In the genomic region with DNA sequence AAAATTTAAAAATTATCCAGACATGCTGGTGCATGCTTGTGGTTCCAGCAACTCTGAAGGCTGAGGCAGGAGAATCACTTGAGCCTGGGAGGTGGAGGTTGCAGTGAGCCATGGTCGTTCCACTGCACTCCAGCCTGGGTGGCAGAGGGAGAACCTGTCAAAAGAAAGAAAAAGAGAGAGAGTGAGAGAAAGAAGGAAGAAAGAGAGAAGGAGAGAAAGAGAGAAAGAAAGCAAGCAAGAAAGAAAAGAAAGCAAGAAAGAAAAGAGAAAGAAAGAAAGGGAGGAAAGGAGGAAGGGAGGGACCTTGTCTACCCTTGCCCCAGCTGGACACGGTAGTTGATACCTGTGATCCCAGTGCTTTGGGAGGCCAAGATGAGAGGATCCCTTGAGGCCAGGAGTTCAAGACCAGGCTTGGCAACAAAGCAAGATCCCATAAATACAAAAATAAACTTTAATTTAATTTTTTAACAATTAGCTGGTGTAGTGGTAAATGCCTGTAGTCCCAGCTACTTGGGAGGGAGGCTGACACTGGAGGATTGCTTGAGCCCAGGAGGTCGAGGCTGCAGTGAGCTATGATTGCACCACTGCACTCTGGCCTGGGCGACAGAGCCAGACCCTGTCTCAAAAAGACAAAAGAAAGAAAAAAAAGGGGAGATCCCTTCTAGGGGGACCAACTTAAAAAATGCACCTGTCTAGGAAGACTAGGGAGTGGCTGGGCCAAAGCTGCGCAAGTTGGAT, we compare ENCODE assay signal across 11 cellular contexts. TPM values are rescaled to one million over a fixed set of nuclear protein-coding genes. Genes with fewer than 3 reads are reported as not detected.
DNase-seq lines count a peak whose midpoint lies in the region; ATAC-seq and TF ChIP-seq lines count a peak whose summit lies in the region.
"Had no signal": no experiment of that assay in that cellular context is flagged by ENCODE, and none has a peak within 500 bp of the region (broad histone marks: within the 10 kb centered on the region; RNA-seq: fewer than 3 reads in every experiment).

No MANE protein-coding gene starts in this region.

- peak overlapping the region; percentile 47 to 87 (median 77) for H3K4me3 Mint-ChIP-seq in naive thymus-derived CD8-positive, alpha-beta T cell

- H3K4me2 ChIP-seq in BLaER1 treated with 17β-estradiol and CSF1 and Interleukin-3, amounts not matched to agents 10 nM and 100 nM: peak overlapping the region; percentile 59 to 95 (median 84)
- H3K4me2 ChIP-seq in Karpas-422 (ENCODE audit: low read depth, low read length, poor library complexity, severe bottlenecking): peak overlapping the region; percentile 57

- H3K9me3 Mint-ChIP-seq in naive thymus-derived CD8-positive, alpha-beta T cell: no peaks in the 10 kb centered on the region

- no peaks in the 10 kb centered on the region for H3K9me2 ChIP-seq in Karpas-422 (replicated peaks; ENCODE audit: insufficient read depth, low read length)

- H3K27ac Mint-ChIP-seq in naive thymus-derived CD8-positive, alpha-beta T cell: peak overlapping the region in 9 of 10 donors; percentile 36 to 92 (median 69)

- intact Hi-C loops in dorsolateral prefrontal cortex (cut with DNase I): loop anchor here in 1 of 2 donors (5.0 kb wide), 1 partner anchor 69 kb away; no protein-coding TSS in a partner anchor

- no peaks in the 10 kb centered on the region for H3K36me3 ChIP-seq in BLaER1 treated with 17β-estradiol and CSF1 and Interleukin-3, amounts not matched to agents 10 nM and 100 nM
- H3K36me3 ChIP-seq in Karpas-422 (ENCODE audit: insufficient read depth, low read length): no peaks in the 10 kb centered on the region
- H3K36me3 ChIP-seq in MG63: no peaks in the 10 kb centered on the region
- no peaks in the 10 kb centered on the region for H3K36me3 ChIP-seq in SJCRH30

- H3K79me2 ChIP-seq in Karpas-422 (ENCODE audit: low read length): no peaks in the 10 kb centered on the region

- peak in 1 of 2 donors; percentile 13 for ATAC-seq in naive thymus-derived CD8-positive, alpha-beta T cell

- peaks cover 0 to 12% (median 0%) of the 10 kb centered on the region in 5 donors for H3K27me3 Mint-ChIP-seq in naive thymus-derived CD8-positive, alpha-beta T cell

- DNase-seq in Karpas-422: no peak
- DNase-seq in dorsolateral prefrontal cortex: no peak
- DNase-seq in naive thymus-derived CD8-positive, alpha-beta T cell: peak in 1 of 10 donors; percentile 36
- no peak for DNase-seq in MG63
- no peak for DNase-seq in NCI-H146 (lab: John Stamatoyannopoulos, UW)
- no peak for DNase-seq in SJCRH30
- DNase-seq in GM19240 (ENCODE audit: insufficient read length, low spot score): no peak
- DNase-seq: DMS 273 treated with DMSO at 0.1 percent for 48 hours, NCI-H1417 treated with DMSO at 0.1 percent for 48 hours had no signal

- H3K27ac ChIP-seq in BLaER1 treated with 17β-estradiol and CSF1 and Interleukin-3, amounts not matched to agents 10 nM and 100 nM: no peak overlapping the region
- H3K27ac ChIP-seq in Karpas-422 (ENCODE audit: low read length) (no peak overlapping the region), dorsolateral prefrontal cortex (peak overlapping the region in 40 of 59 donors; percentile 3 to 79 (median 54)), SJCRH30 (no peak overlapping the region)

- no peaks in the 10 kb centered on the region for H3K9me3 ChIP-seq in BLaER1 treated with 17β-estradiol and CSF1 and Interleukin-3, amounts not matched to agents 10 nM and 100 nM (replicated peaks in 1 of 11)
- H3K9me3 ChIP-seq in Karpas-422 (ENCODE audit: low read length): no peaks in the 10 kb centered on the region
- no peaks in the 10 kb centered on the region for H3K9me3 ChIP-seq in MG63
- H3K9me3 ChIP-seq in SJCRH30 (replicated peaks): no peaks in the 10 kb centered on the region

- H3K4me3 ChIP-seq in BLaER1 treated with 17β-estradiol and CSF1 and Interleukin-3, amounts not matched to agents 10 nM and 100 nM: peak overlapping the region; percentile 10 to 65 (median 48); a peak in 18 of 20 replicates
- H3K4me3 ChIP-seq in Karpas-422 (ENCODE audit: low read length) (peak overlapping the region; percentile 37; the same call in 1 of the 2 replicates), dorsolateral prefrontal cortex (peak overlapping the region in 57 of 59 donors; percentile 26 to 69 (median 49)), MG63 (no peak overlapping the region), SJCRH30 (no peak overlapping the region)

- H4K20me1 ChIP-seq in BLaER1 treated with 17β-estradiol and CSF1 and Interleukin-3, amounts not matched to agents 10 nM and 100 nM: no peaks in the 10 kb centered on the region; a peak in 1 of 22 replicates
- H4K20me1 ChIP-seq in Karpas-422 (ENCODE audit: insufficient read depth, low read depth, low read length): no peaks in the 10 kb centered on the region

- H3K4me1 ChIP-seq in BLaER1 treated with 17β-estradiol and CSF1 and Interleukin-3, amounts not matched to agents 10 nM and 100 nM: peaks cover 9 to 40% (median 32%) of the 10 kb centered on the region in 10 experiments; a peak in 19 of 20 replicates
- peaks cover 18% of the 10 kb centered on the region for H3K4me1 ChIP-seq in Karpas-422 (ENCODE audit: low read length)
- peaks cover 13% of the 10 kb centered on the region for H3K4me1 ChIP-seq in SJCRH30

- no peak for TF ChIP-seq CTCF in dorsolateral prefrontal cortex (IDR thresholded peaks at IDR 0.05 in 54 of 56, conservative IDR thresholded peaks at IDR 0.05 in 2 of 56; ENCODE audit: low read depth in 1 of 56, partially characterized antibody in 56 of 56)

- H3K9ac ChIP-seq in BLaER1 treated with 17β-estradiol and CSF1 and Interleukin-3, amounts not matched to agents 10 nM and 100 nM: peak overlapping the region in 8 of 11 experiments; percentile 29 to 62 (median 44); a peak in 13 of 22 replicates
- H3K9ac ChIP-seq in Karpas-422 (ENCODE audit: low read length): 0 out of 2 replicates have a peak overlapping the region, but pooled peaks have one; percentile 20

- H2AFZ ChIP-seq in Karpas-422 (ENCODE audit: low read length): peak overlapping the region; percentile 43; the same call in 1 of the 2 replicates

- POLR2A ChIA-PET in naive thymus-derived CD8-positive, alpha-beta T cell (lab: Charles Lee): interaction anchor here (0.6 to 3.0 kb wide), 12 partner anchors 14 to 93 kb away, joined by 3 to 14 read pairs (median 4); partner anchors contain the start of genes AGFG2, FBXO24, MEPCE and TSC22D4

- no peaks in the 10 kb centered on the region for H3K36me3 Mint-ChIP-seq in naive thymus-derived CD8-positive, alpha-beta T cell

- peaks cover 0 to 20% (median 9%) of the 10 kb centered on the region in 11 experiments; a peak in 13 of 22 replicates for H3K27me3 ChIP-seq in BLaER1 treated with 17β-estradiol and CSF1 and Interleukin-3, amounts not matched to agents 10 nM and 100 nM
- peaks cover 2% of the 10 kb centered on the region; the same call in 1 of the 2 replicates for H3K27me3 ChIP-seq in Karpas-422 (ENCODE audit: low read length)
- H3K27me3 ChIP-seq in dorsolateral prefrontal cortex: no peaks in the 10 kb centered on the region
- no peaks in the 10 kb centered on the region for H3K27me3 ChIP-seq in MG63
- peaks cover 16% of the 10 kb centered on the region; the same call in 1 of the 2 replicates for H3K27me3 ChIP-seq in SJCRH30

- H3K4me1 Mint-ChIP-seq in naive thymus-derived CD8-positive, alpha-beta T cell: peaks cover 7 to 36% (median 16%) of the 10 kb centered on the region in 4 donors

RNA-seq across cellular contexts. Expression of gene NYAP1, which starts 9.2 kb away (rescaled TPM):
- total RNA-seq in Karpas-422 (2014; rRNA removed; shearing (Covaris generic); ENCODE audit: low replicate concordance): not detected in 2 replicates
- total RNA-seq in dorsolateral prefrontal cortex: 10 to 100 TPM; 19.9 to 89.5 (median 61.4) TPM
- under 1 TPM in 1 of 2 experiments, not detected in 1; 0.44 TPM for total RNA-seq in naive thymus-derived CD8-positive, alpha-beta T cell
- not detected for polyA plus RNA-seq in naive thymus-derived CD8-positive, alpha-beta T cell
- total RNA-seq in MG63 (2014; rRNA removed; shearing (Covaris generic); ENCODE audit: low replicate concordance): not detected in 2 replicates
- total RNA-seq in SJCRH30 (2014; rRNA removed; shearing (Covaris generic)): 0.49 and 0.56 TPM in 2 replicates

RNA-seq across cellular contexts. Expression of gene TSC22D4, which starts 13.9 kb away (rescaled TPM):
- total RNA-seq in Karpas-422 (2014; rRNA removed; shearing (Covaris generic); ENCODE audit: low replicate concordance): 40.4 and 97.3 TPM in 2 replicates
- 100 to 1,000 TPM; 142 to 595 (median 270) TPM for total RNA-seq in dorsolateral prefrontal cortex
- 100 to 1,000 TPM; 128 to 129 TPM for total RNA-seq in naive thymus-derived CD8-positive, alpha-beta T cell
- 10 to 100 TPM; 30.3 to 35.9 (median 31.0) TPM for polyA plus RNA-seq in naive thymus-derived CD8-positive, alpha-beta T cell
- total RNA-seq in MG63 (2014; rRNA removed; shearing (Covaris generic); ENCODE audit: low replicate concordance): 5.7 and 27.7 TPM in 2 replicates
- 13.7 and 14.7 TPM in 2 replicates for total RNA-seq in SJCRH30 (2014; rRNA removed; shearing (Covaris generic))

RNA-seq across cellular contexts. Expression of gene SPACDR, which starts 28.8 kb away (rescaled TPM):
- total RNA-seq in Karpas-422 (2014; rRNA removed; shearing (Covaris generic); ENCODE audit: low replicate concordance): 1.5 and 2.8 TPM in 2 replicates
- 10 to 100 TPM in 34 of 120 experiments, 1 to 10 TPM in 85, not detected in 1; 1.4 to 43.4 (median 7.0) TPM for total RNA-seq in dorsolateral prefrontal cortex
- 1 to 10 TPM; 4.0 to 4.5 TPM for total RNA-seq in naive thymus-derived CD8-positive, alpha-beta T cell
- under 1 TPM in 2 of 3 donors, not detected in 1; 0.28 to 0.56 TPM for polyA plus RNA-seq in naive thymus-derived CD8-positive, alpha-beta T cell
- 0.56 TPM in 1 of 2 replicates, not detected in the other for total RNA-seq in MG63 (2014; rRNA removed; shearing (Covaris generic); ENCODE audit: low replicate concordance)
- total RNA-seq in SJCRH30 (2014; rRNA removed; shearing (Covaris generic)): not detected in 2 replicates
- total RNA-seq: SK-MEL-5 had no signal

RNA-seq across cellular contexts. Expression of gene AGFG2, which starts 46.1 kb away (rescaled TPM):
- total RNA-seq in Karpas-422 (2014; rRNA removed; shearing (Covaris generic); ENCODE audit: low replicate concordance): 5.7 and 6.7 TPM in 2 replicates
- 100 to 1,000 TPM in 1 of 120 experiments, 10 to 100 TPM in 119; 26.9 to 118 (median 44.7) TPM for total RNA-seq in dorsolateral prefrontal cortex
- total RNA-seq in naive thymus-derived CD8-positive, alpha-beta T cell: 10 to 100 TPM; 19.0 to 22.0 TPM
- polyA plus RNA-seq in naive thymus-derived CD8-positive, alpha-beta T cell: 10 to 100 TPM in 2 of 3 donors, 1 to 10 TPM in 1; 5.8 to 13.6 (median 11.5) TPM
- total RNA-seq in MG63 (2014; rRNA removed; shearing (Covaris generic); ENCODE audit: low replicate concordance): 5.8 and 10.2 TPM in 2 replicates
- total RNA-seq in SJCRH30 (2014; rRNA removed; shearing (Covaris generic)): 7.2 and 9.0 TPM in 2 replicates

RNA-seq across cellular contexts. Expression of gene PPP1R35, which starts 56.6 kb away (rescaled TPM):
- total RNA-seq in Karpas-422 (2014; rRNA removed; shearing (Covaris generic); ENCODE audit: low replicate concordance): 25.9 and 106 TPM in 2 replicates
- total RNA-seq in dorsolateral prefrontal cortex: 10 to 100 TPM in 117 of 120 experiments, 1 to 10 TPM in 3; 6.8 to 26.4 (median 17.4) TPM
- 10 to 100 TPM; 63.8 to 73.0 TPM for total RNA-seq in naive thymus-derived CD8-positive, alpha-beta T cell
- polyA plus RNA-seq in naive thymus-derived CD8-positive, alpha-beta T cell: 10 to 100 TPM; 20.7 to 40.6 (median 27.0) TPM
- 12.9 and 25.1 TPM in 2 replicates for total RNA-seq in MG63 (2014; rRNA removed; shearing (Covaris generic); ENCODE audit: low replicate concordance)
- 11.2 and 11.7 TPM in 2 replicates for total RNA-seq in SJCRH30 (2014; rRNA removed; shearing (Covaris generic))

Comparison
In these comparisons a context has a peak if more than half of its experiments do, and no peak if none do; other contexts are left out.
1. H3K27ac ChIP-seq: peak in dorsolateral prefrontal cortex (40 of 59); none in BLaER1 treated with 17β-estradiol and CSF1 and Interleukin-3, amounts not matched to agents 10 nM and 100 nM (0 of 11), Karpas-422 (single experiment) and SJCRH30 (single experiment).
2. H3K4me3 ChIP-seq: peak in BLaER1 treated with 17β-estradiol and CSF1 and Interleukin-3, amounts not matched to agents 10 nM and 100 nM (10 of 10), Karpas-422 (single experiment) and dorsolateral prefrontal cortex (57 of 59); none in MG63 (single experiment) and SJCRH30 (single experiment).
3. RNA of gene NYAP1, which starts 9.2 kb away (total RNA-seq): 19.9 to 89.5 TPM in dorsolateral prefrontal cortex; 0.49 to 0.56 TPM in SJCRH30, 0.44 TPM in naive thymus-derived CD8-positive, alpha-beta T cell, not detected in Karpas-422 and not detected in MG63; every median in the first group is over 10 times any median in the second.